In the genomic region with DNA sequence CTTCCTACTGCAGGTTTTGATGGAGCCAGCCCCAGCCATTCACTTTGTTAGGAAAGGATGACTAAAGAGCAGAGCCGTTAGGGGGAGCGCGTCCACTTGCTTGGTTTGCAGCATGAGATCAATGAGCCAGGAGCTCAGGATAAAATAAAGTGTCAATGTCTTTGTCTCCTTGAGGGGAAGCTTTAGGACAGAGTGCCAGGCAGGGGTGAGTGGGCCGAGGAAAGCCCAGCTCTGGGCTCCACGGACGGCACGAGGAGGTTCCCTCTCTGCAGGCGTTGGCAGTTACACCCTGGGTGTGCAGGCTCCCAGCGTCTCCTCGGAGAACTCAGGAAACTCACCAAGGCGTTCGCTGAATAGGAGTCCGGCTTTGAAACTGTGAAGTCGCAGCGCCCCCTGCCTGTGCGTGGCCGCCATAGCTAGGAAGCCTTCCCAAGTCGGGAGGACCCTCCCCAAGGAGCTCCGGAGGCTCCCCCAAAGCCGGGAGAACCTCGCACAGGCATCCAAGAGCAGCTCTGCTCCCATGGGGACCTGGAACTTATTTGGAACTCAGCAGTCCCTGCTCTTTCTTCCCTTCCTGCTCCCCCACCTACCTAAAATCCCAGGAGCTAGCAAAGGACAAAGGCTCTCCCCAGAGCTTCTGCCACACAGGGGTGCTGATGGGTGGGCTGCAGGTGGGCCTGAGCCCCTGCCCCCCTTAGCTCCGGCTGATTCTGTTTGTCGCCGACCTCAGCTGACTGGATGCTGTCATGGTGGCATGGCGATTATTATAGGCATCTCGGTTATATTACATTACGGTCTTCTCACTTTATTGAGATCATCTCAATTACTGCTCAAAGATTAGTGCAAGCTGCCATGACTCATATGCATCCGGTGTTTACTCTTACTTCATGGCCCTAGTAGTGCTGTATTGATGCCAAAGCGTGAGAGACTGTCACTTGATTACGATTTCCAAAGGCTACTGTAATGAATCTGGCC, we compare ENCODE assay signal across 2 cellular contexts.
TF ChIP-seq lines count a peak whose summit lies in the region.

No MANE protein-coding gene starts in this region.

TF ChIP-seq in HEK293, 187 proteins besides CTCF, POLR2A, EP300 and RAD21 (continued from another document and continues in another):
- TF ChIP-seq ZNF830 (tag by site-specific recombination; IDR thresholded peaks at IDR 0.05; ENCODE audit: low read depth): no peak
- 0 out of 2 replicates have a peak, but pooled peaks have one; percentile 84 for TF ChIP-seq BCL11A (tag by site-specific recombination; IDR thresholded peaks at IDR 0.05; ENCODE audit: low read depth)
- 0 out of 2 replicates have a peak, but pooled peaks have one; percentile 33 for TF ChIP-seq SP3 (tag by site-specific recombination; IDR thresholded peaks at IDR 0.05)
- TF ChIP-seq GLIS1 (tag by site-specific recombination; IDR thresholded peaks at IDR 0.05): peak; percentile 57
- peak; percentile 73; the same call in 1 of the 2 replicates for TF ChIP-seq ZBTB21 (tag by site-specific recombination; IDR thresholded peaks at IDR 0.05)
- peak; percentile 72 for TF ChIP-seq TRIM28 (IDR thresholded peaks at IDR 0.05; ENCODE audit: borderline replicate concordance, low read length)
- peak; percentile 52; the same call in 1 of the 2 replicates for TF ChIP-seq ZNF184 (tag by site-specific recombination; IDR thresholded peaks at IDR 0.05)
- peak; percentile 63 for TF ChIP-seq ZBTB17 (tag by site-specific recombination; IDR thresholded peaks at IDR 0.05)
- TF ChIP-seq ZNF596 (tag by site-specific recombination; IDR thresholded peaks at IDR 0.05): no peak
- TF ChIP-seq ZFP37 (tag by site-specific recombination; IDR thresholded peaks at IDR 0.05): no peak
- no peak for TF ChIP-seq HOXA7 (CRISPR knock-in tag; IDR thresholded peaks at IDR 0.05; ENCODE audit: borderline replicate concordance)
- TF ChIP-seq, protein P1, sequence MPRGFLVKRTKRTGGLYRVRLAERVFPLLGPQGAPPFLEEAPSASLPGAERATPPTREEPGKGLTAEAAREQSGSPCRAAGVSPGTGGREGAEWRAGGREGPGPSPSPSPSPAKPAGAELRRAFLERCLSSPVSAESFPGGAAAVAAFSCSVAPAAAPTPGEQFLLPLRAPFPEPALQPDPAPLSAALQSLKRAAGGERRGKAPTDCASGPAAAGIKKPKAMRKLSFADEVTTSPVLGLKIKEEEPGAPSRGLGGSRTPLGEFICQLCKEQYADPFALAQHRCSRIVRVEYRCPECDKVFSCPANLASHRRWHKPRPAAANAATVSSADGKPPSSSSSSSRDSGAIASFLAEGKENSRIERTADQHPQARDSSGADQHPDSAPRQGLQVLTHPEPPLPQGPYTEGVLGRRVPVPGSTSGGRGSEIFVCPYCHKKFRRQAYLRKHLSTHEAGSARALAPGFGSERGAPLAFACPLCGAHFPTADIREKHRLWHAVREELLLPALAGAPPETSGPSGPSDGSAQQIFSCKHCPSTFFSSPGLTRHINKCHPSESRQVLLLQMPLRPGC (tag by site-specific recombination; IDR thresholded peaks at IDR 0.05): peak; percentile 86
- TF ChIP-seq, protein P2, sequence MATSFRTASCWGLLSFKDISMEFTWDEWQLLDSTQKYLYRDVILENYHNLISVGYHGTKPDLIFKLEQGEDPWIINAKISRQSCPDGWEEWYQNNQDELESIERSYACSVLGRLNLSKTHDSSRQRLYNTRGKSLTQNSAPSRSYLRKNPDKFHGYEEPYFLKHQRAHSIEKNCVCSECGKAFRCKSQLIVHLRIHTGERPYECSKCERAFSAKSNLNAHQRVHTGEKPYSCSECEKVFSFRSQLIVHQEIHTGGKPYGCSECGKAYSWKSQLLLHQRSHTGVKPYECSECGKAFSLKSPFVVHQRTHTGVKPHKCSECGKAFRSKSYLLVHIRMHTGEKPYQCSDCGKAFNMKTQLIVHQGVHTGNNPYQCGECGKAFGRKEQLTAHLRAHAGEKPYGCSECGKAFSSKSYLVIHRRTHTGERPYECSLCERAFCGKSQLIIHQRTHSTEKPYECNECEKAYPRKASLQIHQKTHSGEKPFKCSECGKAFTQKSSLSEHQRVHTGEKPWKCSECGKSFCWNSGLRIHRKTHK (tag by site-specific recombination; IDR thresholded peaks at IDR 0.05): no peak
- no peak for TF ChIP-seq ZNF404 (tag by site-specific recombination; IDR thresholded peaks at IDR 0.05)
- TF ChIP-seq ZNF324 (tag by site-specific recombination; IDR thresholded peaks at IDR 0.05): 0 out of 2 replicates have a peak, but pooled peaks have one; percentile 30
- TF ChIP-seq, protein P3, sequence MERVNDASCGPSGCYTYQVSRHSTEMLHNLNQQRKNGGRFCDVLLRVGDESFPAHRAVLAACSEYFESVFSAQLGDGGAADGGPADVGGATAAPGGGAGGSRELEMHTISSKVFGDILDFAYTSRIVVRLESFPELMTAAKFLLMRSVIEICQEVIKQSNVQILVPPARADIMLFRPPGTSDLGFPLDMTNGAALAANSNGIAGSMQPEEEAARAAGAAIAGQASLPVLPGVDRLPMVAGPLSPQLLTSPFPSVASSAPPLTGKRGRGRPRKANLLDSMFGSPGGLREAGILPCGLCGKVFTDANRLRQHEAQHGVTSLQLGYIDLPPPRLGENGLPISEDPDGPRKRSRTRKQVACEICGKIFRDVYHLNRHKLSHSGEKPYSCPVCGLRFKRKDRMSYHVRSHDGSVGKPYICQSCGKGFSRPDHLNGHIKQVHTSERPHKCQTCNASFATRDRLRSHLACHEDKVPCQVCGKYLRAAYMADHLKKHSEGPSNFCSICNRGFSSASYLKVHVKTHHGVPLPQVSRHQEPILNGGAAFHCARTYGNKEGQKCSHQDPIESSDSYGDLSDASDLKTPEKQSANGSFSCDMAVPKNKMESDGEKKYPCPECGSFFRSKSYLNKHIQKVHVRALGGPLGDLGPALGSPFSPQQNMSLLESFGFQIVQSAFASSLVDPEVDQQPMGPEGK (tag by site-specific recombination; IDR thresholded peaks at IDR 0.05): peak; percentile 68
- TF ChIP-seq GFI1B (tag by site-specific recombination; IDR thresholded peaks at IDR 0.05): 0 out of 2 replicates have a peak, but pooled peaks have one; percentile 45
- no peak for TF ChIP-seq SCRT1 (tag by site-specific recombination; IDR thresholded peaks at IDR 0.05; ENCODE audit: borderline replicate concordance)

TF ChIP-seq in HepG2, 621 proteins besides CTCF, POLR2A, EP300 and RAD21 (continued from another document and continues in another):
- TF ChIP-seq LCORL (IDR thresholded peaks at IDR 0.05) (no peak), LCORL (CRISPR knock-in tag; IDR thresholded peaks at IDR 0.05) (no peak), KDM4B (CRISPR knock-in tag; IDR thresholded peaks at IDR 0.05) (no peak), ZNF790 (CRISPR knock-in tag; IDR thresholded peaks at IDR 0.05; ENCODE audit: borderline replicate concordance) (no peak), CEBPB (IDR thresholded peaks at IDR 0.05; ENCODE audit: borderline replicate concordance, low read depth, low read length) (no peak), PRPF4 (IDR thresholded peaks at IDR 0.05; ENCODE audit: low read depth, low read length, poor library complexity, severe bottlenecking) (no peak), ZNF761 (CRISPR knock-in tag; conservative IDR thresholded peaks at IDR 0.05) (no peak), MTA1 (CRISPR knock-in tag; IDR thresholded peaks at IDR 0.05; ENCODE audit: borderline replicate concordance) (no peak), KAT8 (CRISPR knock-in tag; IDR thresholded peaks at IDR 0.05) (0 out of 2 replicates have a peak, but pooled peaks have one; percentile 19), ZNF484 (CRISPR knock-in tag; IDR thresholded peaks at IDR 0.05; ENCODE audit: borderline replicate concordance, low read depth) (no peak), MXI1 (IDR thresholded peaks at IDR 0.05; ENCODE audit: borderline replicate concordance, low read depth, low read length) (no peak), NKX3-1 (CRISPR knock-in tag; IDR thresholded peaks at IDR 0.05) (no peak), ARNTL (CRISPR knock-in tag; IDR thresholded peaks at IDR 0.05) (no peak), ELF3 (CRISPR knock-in tag; IDR thresholded peaks at IDR 0.05) (no peak), HDAC2 (CRISPR knock-in tag; IDR thresholded peaks at IDR 0.05) (0 out of 2 replicates have a peak, but pooled peaks have one; percentile 22), IRX3 (CRISPR knock-in tag; IDR thresholded peaks at IDR 0.05; ENCODE audit: borderline replicate concordance, low read depth) (0 out of 2 replicates have a peak, but pooled peaks have one; percentile 29), NFKB2 (CRISPR knock-in tag; IDR thresholded peaks at IDR 0.05; ENCODE audit: borderline replicate concordance) (no peak; the same call in 1 of the 2 replicates)
- TF ChIP-seq, protein P4, sequence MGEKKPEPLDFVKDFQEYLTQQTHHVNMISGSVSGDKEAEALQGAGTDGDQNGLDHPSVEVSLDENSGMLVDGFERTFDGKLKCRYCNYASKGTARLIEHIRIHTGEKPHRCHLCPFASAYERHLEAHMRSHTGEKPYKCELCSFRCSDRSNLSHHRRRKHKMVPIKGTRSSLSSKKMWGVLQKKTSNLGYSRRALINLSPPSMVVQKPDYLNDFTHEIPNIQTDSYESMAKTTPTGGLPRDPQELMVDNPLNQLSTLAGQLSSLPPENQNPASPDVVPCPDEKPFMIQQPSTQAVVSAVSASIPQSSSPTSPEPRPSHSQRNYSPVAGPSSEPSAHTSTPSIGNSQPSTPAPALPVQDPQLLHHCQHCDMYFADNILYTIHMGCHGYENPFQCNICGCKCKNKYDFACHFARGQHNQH (CRISPR knock-in tag; IDR thresholded peaks at IDR 0.05): 0 out of 2 replicates have a peak, but pooled peaks have one; percentile 22
- TF ChIP-seq, protein P5, sequence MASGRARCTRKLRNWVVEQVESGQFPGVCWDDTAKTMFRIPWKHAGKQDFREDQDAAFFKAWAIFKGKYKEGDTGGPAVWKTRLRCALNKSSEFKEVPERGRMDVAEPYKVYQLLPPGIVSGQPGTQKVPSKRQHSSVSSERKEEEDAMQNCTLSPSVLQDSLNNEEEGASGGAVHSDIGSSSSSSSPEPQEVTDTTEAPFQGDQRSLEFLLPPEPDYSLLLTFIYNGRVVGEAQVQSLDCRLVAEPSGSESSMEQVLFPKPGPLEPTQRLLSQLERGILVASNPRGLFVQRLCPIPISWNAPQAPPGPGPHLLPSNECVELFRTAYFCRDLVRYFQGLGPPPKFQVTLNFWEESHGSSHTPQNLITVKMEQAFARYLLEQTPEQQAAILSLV (CRISPR knock-in tag; IDR thresholded peaks at IDR 0.05; ENCODE audit: borderline replicate concordance): peak; percentile 49; the same call in 1 of the 2 replicates
- TF ChIP-seq, protein P6, sequence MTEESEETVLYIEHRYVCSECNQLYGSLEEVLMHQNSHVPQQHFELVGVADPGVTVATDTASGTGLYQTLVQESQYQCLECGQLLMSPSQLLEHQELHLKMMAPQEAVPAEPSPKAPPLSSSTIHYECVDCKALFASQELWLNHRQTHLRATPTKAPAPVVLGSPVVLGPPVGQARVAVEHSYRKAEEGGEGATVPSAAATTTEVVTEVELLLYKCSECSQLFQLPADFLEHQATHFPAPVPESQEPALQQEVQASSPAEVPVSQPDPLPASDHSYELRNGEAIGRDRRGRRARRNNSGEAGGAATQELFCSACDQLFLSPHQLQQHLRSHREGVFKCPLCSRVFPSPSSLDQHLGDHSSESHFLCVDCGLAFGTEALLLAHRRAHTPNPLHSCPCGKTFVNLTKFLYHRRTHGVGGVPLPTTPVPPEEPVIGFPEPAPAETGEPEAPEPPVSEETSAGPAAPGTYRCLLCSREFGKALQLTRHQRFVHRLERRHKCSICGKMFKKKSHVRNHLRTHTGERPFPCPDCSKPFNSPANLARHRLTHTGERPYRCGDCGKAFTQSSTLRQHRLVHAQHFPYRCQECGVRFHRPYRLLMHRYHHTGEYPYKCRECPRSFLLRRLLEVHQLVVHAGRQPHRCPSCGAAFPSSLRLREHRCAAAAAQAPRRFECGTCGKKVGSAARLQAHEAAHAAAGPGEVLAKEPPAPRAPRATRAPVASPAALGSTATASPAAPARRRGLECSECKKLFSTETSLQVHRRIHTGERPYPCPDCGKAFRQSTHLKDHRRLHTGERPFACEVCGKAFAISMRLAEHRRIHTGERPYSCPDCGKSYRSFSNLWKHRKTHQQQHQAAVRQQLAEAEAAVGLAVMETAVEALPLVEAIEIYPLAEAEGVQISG (CRISPR knock-in tag; IDR thresholded peaks at IDR 0.05): 0 out of 2 replicates have a peak, but pooled peaks have one; percentile 20
- TF ChIP-seq, protein P7, sequence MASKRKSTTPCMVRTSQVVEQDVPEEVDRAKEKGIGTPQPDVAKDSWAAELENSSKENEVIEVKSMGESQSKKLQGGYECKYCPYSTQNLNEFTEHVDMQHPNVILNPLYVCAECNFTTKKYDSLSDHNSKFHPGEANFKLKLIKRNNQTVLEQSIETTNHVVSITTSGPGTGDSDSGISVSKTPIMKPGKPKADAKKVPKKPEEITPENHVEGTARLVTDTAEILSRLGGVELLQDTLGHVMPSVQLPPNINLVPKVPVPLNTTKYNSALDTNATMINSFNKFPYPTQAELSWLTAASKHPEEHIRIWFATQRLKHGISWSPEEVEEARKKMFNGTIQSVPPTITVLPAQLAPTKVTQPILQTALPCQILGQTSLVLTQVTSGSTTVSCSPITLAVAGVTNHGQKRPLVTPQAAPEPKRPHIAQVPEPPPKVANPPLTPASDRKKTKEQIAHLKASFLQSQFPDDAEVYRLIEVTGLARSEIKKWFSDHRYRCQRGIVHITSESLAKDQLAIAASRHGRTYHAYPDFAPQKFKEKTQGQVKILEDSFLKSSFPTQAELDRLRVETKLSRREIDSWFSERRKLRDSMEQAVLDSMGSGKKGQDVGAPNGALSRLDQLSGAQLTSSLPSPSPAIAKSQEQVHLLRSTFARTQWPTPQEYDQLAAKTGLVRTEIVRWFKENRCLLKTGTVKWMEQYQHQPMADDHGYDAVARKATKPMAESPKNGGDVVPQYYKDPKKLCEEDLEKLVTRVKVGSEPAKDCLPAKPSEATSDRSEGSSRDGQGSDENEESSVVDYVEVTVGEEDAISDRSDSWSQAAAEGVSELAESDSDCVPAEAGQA (IDR thresholded peaks at IDR 0.05; ENCODE audit: low read depth): no peak
- TF ChIP-seq, protein P7 (CRISPR knock-in tag; IDR thresholded peaks at IDR 0.05; ENCODE audit: borderline replicate concordance): no peak
